8 cellular contexts compared by ENCODE assay signal in genomic region chr2:70143314-70144150, GRCh38. TPM values are rescaled to one million over a fixed set of nuclear protein-coding genes. Genes with fewer than 3 reads are reported as not detected.
A peak's percentile ranks its signal among the peaks of the same experiment; 100 is the strongest.
DNase-seq lines count a peak whose midpoint lies in the region; ATAC-seq and TF ChIP-seq lines count a peak whose summit lies in the region.

No MANE protein-coding gene starts in this region.

- H3K36me3 Mint-ChIP-seq in T-helper 2 cell treated with Interferon-gamma antibody and Interleukin-4, amounts not matched to agents 5 μg/mL and 100 μg/mL, for 36 hours (ENCODE audit: low read depth), result no peaks in the 10 kb centered on the region
- peaks cover 8 to 14% of the 10 kb centered on the region in 2 donors for H3K36me3 Mint-ChIP-seq in stimulated activated naive B cell treated with anti-CD40 and anti-IgM and Interleukin-4, amounts not matched to agents 10 μg/mL and 1 μg/mL and 100 μg/mL, for 72 hours

- H3K27ac Mint-ChIP-seq in T-helper 2 cell treated with Interferon-gamma antibody and Interleukin-4, amounts not matched to agents 5 μg/mL and 100 μg/mL, for 36 hours, result peak overlapping the region; percentile 98
- peak overlapping the region; percentile 99 for H3K27ac Mint-ChIP-seq in stimulated activated naive B cell treated with anti-CD40 and anti-IgM and Interleukin-4, amounts not matched to agents 10 μg/mL and 1 μg/mL and 100 μg/mL, for 72 hours

- H3K9ac ChIP-seq in HUES6 (ENCODE audit: low read length), result peak overlapping the region; percentile 75

- H3K27me3 ChIP-seq in HUES6 (ENCODE audit: control insufficient read depth, insufficient read depth, low read length), result no peaks in the 10 kb centered on the region
- H3K27me3 ChIP-seq in left lung, result no peaks in the 10 kb centered on the region

- peak overlapping the region; percentile 87 for H3K4me3 Mint-ChIP-seq in T-helper 2 cell treated with Interferon-gamma antibody and Interleukin-4, amounts not matched to agents 5 μg/mL and 100 μg/mL, for 36 hours
- H3K4me3 Mint-ChIP-seq in stimulated activated naive B cell treated with anti-CD40 and anti-IgM and Interleukin-4, amounts not matched to agents 10 μg/mL and 1 μg/mL and 100 μg/mL, for 72 hours, result peak overlapping the region; percentile 88 to 91

- no peak for TF ChIP-seq CTCF in left lung (IDR thresholded peaks at IDR 0.05)

- H3K27ac ChIP-seq in HUES6 (ENCODE audit: low read depth, low read length) (peak overlapping the region; percentile 82), left lung (peak overlapping the region; percentile 98 to 99)

- H3K4me1 ChIP-seq in HUES6 (ENCODE audit: control insufficient read depth, insufficient read depth, low read length), result peaks cover 31% of the 10 kb centered on the region
- H3K4me1 ChIP-seq in left lung, result peaks cover 10 to 30% of the 10 kb centered on the region in 2 donors

- peak overlapping the region; percentile 50 for H3K4me3 ChIP-seq in HUES6 (ENCODE audit: low read depth, low read length)
- peak overlapping the region in 1 of 2 donors; percentile 44 for H3K4me3 ChIP-seq in left lung

- DNase-seq in DMS53 treated with DMSO at 0.1 percent for 48 hours (lab: John Stamatoyannopoulos, UW; ENCODE audit: unreplicated experiment) (peak; percentile 46), cerebellar cortex (ENCODE audit: low spot score) (peak; percentile 82), left lung (peak in 1 of 2 donors; percentile 63)
- DNase-seq in T-helper 2 cell treated with Interferon-gamma antibody and Interleukin-4, amounts not matched to agents 5 μg/mL and 100 μg/mL, for 36 hours (ENCODE audit: low spot score), result peak; percentile 57
- DNase-seq in stimulated activated naive B cell treated with anti-CD40 and anti-IgM and Interleukin-4, amounts not matched to agents 10 μg/mL and 1 μg/mL and 100 μg/mL, for 72 hours, result peak; percentile 56

- peaks cover 45% of the 10 kb centered on the region for H3K4me1 Mint-ChIP-seq in T-helper 2 cell treated with Interferon-gamma antibody and Interleukin-4, amounts not matched to agents 5 μg/mL and 100 μg/mL, for 36 hours (ENCODE audit: low read depth)
- H3K4me1 Mint-ChIP-seq in stimulated activated naive B cell treated with anti-CD40 and anti-IgM and Interleukin-4, amounts not matched to agents 10 μg/mL and 1 μg/mL and 100 μg/mL, for 72 hours, result peaks cover 41 to 65% of the 10 kb centered on the region in 2 donors

- no peaks in the 10 kb centered on the region for H3K27me3 Mint-ChIP-seq in T-helper 2 cell treated with Interferon-gamma antibody and Interleukin-4, amounts not matched to agents 5 μg/mL and 100 μg/mL, for 36 hours (ENCODE audit: low read depth)
- H3K27me3 Mint-ChIP-seq in stimulated activated naive B cell treated with anti-CD40 and anti-IgM and Interleukin-4, amounts not matched to agents 10 μg/mL and 1 μg/mL and 100 μg/mL, for 72 hours, result no peaks in the 10 kb centered on the region

- no peaks in the 10 kb centered on the region for H3K9me3 Mint-ChIP-seq in T-helper 2 cell treated with Interferon-gamma antibody and Interleukin-4, amounts not matched to agents 5 μg/mL and 100 μg/mL, for 36 hours
- H3K9me3 Mint-ChIP-seq in stimulated activated naive B cell treated with anti-CD40 and anti-IgM and Interleukin-4, amounts not matched to agents 10 μg/mL and 1 μg/mL and 100 μg/mL, for 72 hours, result no peaks in the 10 kb centered on the region

- intact Hi-C loops in left lung (cut with DNase I), result loop anchor here in 1 of 2 donors (5.0 kb wide), 2 partner anchors 56 to 231 kb away; partner anchors contain the start of gene PCBP1

- H3K36me3 ChIP-seq in HUES6 (ENCODE audit: control insufficient read depth, insufficient read depth, low read length) (no peaks in the 10 kb centered on the region), left lung (no peaks in the 10 kb centered on the region)

- ATAC-seq in left lung, result peak; percentile 33
- peak; percentile 28 to 31 for ATAC-seq in stimulated activated naive B cell treated with anti-CD40 and anti-IgM and Interleukin-4, amounts not matched to agents 10 μg/mL and 1 μg/mL and 100 μg/mL, for 72 hours (replicated peaks)
- ATAC-seq in HG02623 (IDR thresholded peaks at IDR 0.05; ENCODE audit: unreplicated experiment), result no peak
- ATAC-seq in HG03460 (IDR thresholded peaks at IDR 0.05; ENCODE audit: unreplicated experiment), result no peak

- H3K9me3 ChIP-seq in HUES6 (ENCODE audit: control insufficient read depth, insufficient read depth, low read depth, low read length), result no peaks in the 10 kb centered on the region
- no peaks in the 10 kb centered on the region for H3K9me3 ChIP-seq in left lung

RNA-seq across cellular contexts. Expression of gene C2orf42, which starts 47.3 kb away (rescaled TPM):
- total RNA-seq in left lung, result 10 to 100 TPM; 13.7 to 16.3 TPM

RNA-seq across cellular contexts. Expression of gene PCBP1, which starts 56.3 kb away (rescaled TPM):
- 100 to 1,000 TPM; 297 to 404 TPM for total RNA-seq in left lung

Comparison
In these comparisons a context has a peak if more than half of its experiments do, and no peak if none do; other contexts are left out.
1. ATAC-seq: peak in left lung (single experiment) and stimulated activated naive B cell treated with anti-CD40 and anti-IgM and Interleukin-4, amounts not matched to agents 10 μg/mL and 1 μg/mL and 100 μg/mL, for 72 hours (2 of 2); none in HG02623 (single experiment) and HG03460 (single experiment).